ENCODE assay signal across 1 cellular context in the genomic region with DNA sequence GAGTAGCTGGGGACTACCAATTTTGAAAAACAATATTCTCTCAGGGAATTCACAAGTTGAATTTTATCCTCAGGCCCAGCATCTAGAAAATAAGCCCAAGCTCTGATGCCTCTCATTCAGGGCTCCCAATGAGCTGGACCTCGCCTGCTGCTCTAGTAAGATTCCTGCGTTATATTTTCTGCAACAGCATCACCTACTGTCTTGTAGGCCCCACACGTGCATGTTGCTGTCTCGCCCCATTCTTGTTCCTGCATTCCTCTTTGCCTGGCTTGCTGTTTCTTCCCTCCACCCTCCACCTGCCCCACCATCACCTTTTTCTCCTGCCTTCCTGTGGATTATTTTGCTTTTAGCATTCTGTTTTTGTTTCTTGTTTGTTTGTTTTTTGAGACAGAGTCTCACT.
TF ChIP-seq lines count a peak whose summit lies in the region.

No MANE protein-coding gene starts in this region.

TF ChIP-seq in K562, 482 proteins besides CTCF, POLR2A, EP300 and RAD21:
- TF ChIP-seq BHLHE40 (IDR thresholded peaks at IDR 0.05; ENCODE audit: low read length) (peak; percentile 58; the same call in 1 of the 2 replicates), FOXK2 (conservative IDR thresholded peaks at IDR 0.05 in 1 of 2, IDR thresholded peaks at IDR 0.05 in 1 of 2; ENCODE audit: low read depth in 2 of 2) (peak; percentile 14 to 38; a peak in 1 of 4 replicates)
- TF ChIP-seq, protein P1, sequence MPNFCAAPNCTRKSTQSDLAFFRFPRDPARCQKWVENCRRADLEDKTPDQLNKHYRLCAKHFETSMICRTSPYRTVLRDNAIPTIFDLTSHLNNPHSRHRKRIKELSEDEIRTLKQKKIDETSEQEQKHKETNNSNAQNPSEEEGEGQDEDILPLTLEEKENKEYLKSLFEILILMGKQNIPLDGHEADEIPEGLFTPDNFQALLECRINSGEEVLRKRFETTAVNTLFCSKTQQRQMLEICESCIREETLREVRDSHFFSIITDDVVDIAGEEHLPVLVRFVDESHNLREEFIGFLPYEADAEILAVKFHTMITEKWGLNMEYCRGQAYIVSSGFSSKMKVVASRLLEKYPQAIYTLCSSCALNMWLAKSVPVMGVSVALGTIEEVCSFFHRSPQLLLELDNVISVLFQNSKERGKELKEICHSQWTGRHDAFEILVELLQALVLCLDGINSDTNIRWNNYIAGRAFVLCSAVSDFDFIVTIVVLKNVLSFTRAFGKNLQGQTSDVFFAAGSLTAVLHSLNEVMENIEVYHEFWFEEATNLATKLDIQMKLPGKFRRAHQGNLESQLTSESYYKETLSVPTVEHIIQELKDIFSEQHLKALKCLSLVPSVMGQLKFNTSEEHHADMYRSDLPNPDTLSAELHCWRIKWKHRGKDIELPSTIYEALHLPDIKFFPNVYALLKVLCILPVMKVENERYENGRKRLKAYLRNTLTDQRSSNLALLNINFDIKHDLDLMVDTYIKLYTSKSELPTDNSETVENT (CRISPR knock-in tag; IDR thresholded peaks at IDR 0.05): no peak
